In the genomic region with DNA sequence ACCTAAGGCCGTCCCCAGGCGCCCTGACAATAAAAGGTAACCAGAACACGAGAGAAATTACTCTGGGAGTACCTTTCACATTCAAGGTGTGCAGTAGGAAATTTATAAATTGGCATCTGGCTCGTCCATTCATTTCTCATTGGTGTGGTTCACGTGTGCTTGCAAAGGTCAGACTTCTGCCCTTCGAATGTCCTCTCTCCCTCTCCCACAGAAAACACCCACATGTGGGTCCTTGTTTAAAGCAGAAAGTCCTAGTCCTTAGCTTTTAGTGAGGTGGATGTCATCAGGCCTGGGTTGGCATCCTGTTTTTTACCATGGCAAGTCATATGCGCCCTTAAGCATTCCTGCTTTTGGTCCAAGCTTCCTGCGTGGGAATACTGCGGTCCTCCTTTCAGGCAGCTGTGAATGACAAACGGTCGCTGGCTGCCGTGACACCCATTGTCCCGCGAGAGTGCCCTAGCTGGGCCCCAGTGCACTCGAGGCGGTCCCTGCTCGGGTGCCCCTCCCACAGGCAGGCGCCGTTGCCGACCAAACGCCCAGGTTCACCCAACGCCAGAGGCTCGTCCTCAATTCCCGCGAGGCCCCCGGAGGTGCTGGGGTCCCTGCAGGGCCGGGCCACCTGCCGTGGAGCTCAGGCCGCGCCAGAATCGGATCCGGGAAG, we compare ENCODE assay signal across 8 cellular contexts. TPM values are rescaled to one million over a fixed set of nuclear protein-coding genes. Genes with fewer than 3 reads are reported as not detected.
DNase-seq lines count a peak whose midpoint lies in the region; ATAC-seq and TF ChIP-seq lines count a peak whose summit lies in the region.

A gene (plus strand): TSS at position 531 of the 661 bp plus-strand sequence. CDS start 140 bp downstream, outside the sequence.

- ATAC-seq in GM18907 (IDR thresholded peaks at IDR 0.05; ENCODE audit: unreplicated experiment): peak; percentile 90
- peak; percentile 84 for ATAC-seq in HG03135 (IDR thresholded peaks at IDR 0.05; ENCODE audit: unreplicated experiment)
- ATAC-seq in central memory CD8-positive, alpha-beta T cell (replicated peaks; ENCODE audit: extremely low read depth, poor library complexity, severe bottlenecking): peak; percentile 74

- no peak for TF ChIP-seq CTCF in kidney epithelial cell (IDR thresholded peaks at IDR 0.05; ENCODE audit: insufficient read depth, low read length, poor library complexity, severe bottlenecking)

- peak within 1 kb of the TSS; percentile 95 for H3K27ac Mint-ChIP-seq in central memory CD8-positive, alpha-beta T cell (ENCODE audit: low read depth)

- peak within 1 kb of the TSS; percentile 93 for H3K4me3 Mint-ChIP-seq in central memory CD8-positive, alpha-beta T cell

- H3K27me3 ChIP-seq in kidney epithelial cell (ENCODE audit: control insufficient read depth, insufficient read depth, low read length): no peaks in the 10 kb centered on the region

- DNase-seq in AG08395 (ENCODE audit: low spot score) (peak; percentile 91), NCI-H2196 (lab: John Stamatoyannopoulos, UW; ENCODE audit: unreplicated experiment) (peak; percentile 83), kidney epithelial cell (ENCODE audit: low read depth) (no peak)
- DNase-seq in activated CD4-positive, CD25-positive, alpha-beta regulatory T cell (lab: John Stamatoyannopoulos, UW): peak; percentile 54 to 71 (median 60)
- peak; percentile 47 to 61 for DNase-seq in central memory CD8-positive, alpha-beta T cell (ENCODE audit: low spot score in 2 of 2)
- peak; percentile 78 for DNase-seq in stimulated activated CD4-positive, alpha-beta T cell treated with anti-CD3 and anti-CD28 coated beads, Interleukin-15, amount 100 ng/mL, for 48 hours (ENCODE audit: low read depth in 2 of 2)

- H3K36me3 Mint-ChIP-seq in central memory CD8-positive, alpha-beta T cell (ENCODE audit: insufficient read depth): peaks cover 20% of the 10 kb centered on the region

- no peaks in the 10 kb centered on the region for H3K9me3 Mint-ChIP-seq in central memory CD8-positive, alpha-beta T cell

- peaks cover 48% of the 10 kb centered on the region for H3K4me1 Mint-ChIP-seq in central memory CD8-positive, alpha-beta T cell

- H3K4me3 ChIP-seq in kidney epithelial cell (ENCODE audit: low read depth, low read length): peak within 1 kb of the TSS; percentile 41

- H3K36me3 ChIP-seq in kidney epithelial cell (ENCODE audit: control insufficient read depth, insufficient read depth, low read length): peaks cover 2% of the 10 kb centered on the region

- no peaks in the 10 kb centered on the region for H3K27me3 Mint-ChIP-seq in central memory CD8-positive, alpha-beta T cell

RNA-seq across cellular contexts. Expression of the gene that starts here (rescaled TPM):
- 12.8 and 17.1 TPM in 2 replicates for total RNA-seq in kidney epithelial cell
